ENCODE assay signal across 8 cellular contexts in genomic region chr20:16761305-16761829, GRCh38. TPM values are rescaled to one million over a fixed set of nuclear protein-coding genes. Genes with fewer than 3 reads are reported as not detected.
DNase-seq lines count a peak whose midpoint lies in the region; ATAC-seq and TF ChIP-seq lines count a peak whose summit lies in the region.

No MANE protein-coding gene starts in this region.

- H3K4me1 ChIP-seq in mucosa of descending colon (ENCODE audit: low read depth) = no peaks in the 10 kb centered on the region

- no peaks in the 10 kb centered on the region for H3K36me3 ChIP-seq in mucosa of descending colon (ENCODE audit: low read depth)

- no peaks in the 10 kb centered on the region for H3K4me1 Mint-ChIP-seq in activated CD8-positive, alpha-beta T cell treated with anti-CD3 and anti-CD28 coated beads for 36 hours (ENCODE audit: low read depth)

- H3K27me3 Mint-ChIP-seq in activated CD8-positive, alpha-beta T cell treated with anti-CD3 and anti-CD28 coated beads for 36 hours = peaks cover 8% of the 10 kb centered on the region

- H3K36me3 Mint-ChIP-seq in activated CD8-positive, alpha-beta T cell treated with anti-CD3 and anti-CD28 coated beads for 36 hours (ENCODE audit: low read depth) = no peaks in the 10 kb centered on the region

- peak; percentile 65 for ATAC-seq in GM18517 (IDR thresholded peaks at IDR 0.05; ENCODE audit: unreplicated experiment)
- peak; percentile 67 for ATAC-seq in HG03571 (IDR thresholded peaks at IDR 0.05; ENCODE audit: unreplicated experiment)
- peak; percentile 61 for ATAC-seq in activated CD8-positive, alpha-beta T cell treated with anti-CD3 and anti-CD28 coated beads for 36 hours
- ATAC-seq in mucosa of descending colon = peak; percentile 78

- CTCF ChIA-PET in activated CD8-positive, alpha-beta T cell treated with anti-CD3 and anti-CD28 coated beads for 36 hours (lab: Charles Lee) = interaction anchor here (0.7 to 1.9 kb wide), 15 partner anchors 10 to 1093 kb away, joined by 3 to 10 read pairs (median 4); partner anchors contain the start of gene OTOR

- no peak overlapping the region for H3K4me3 Mint-ChIP-seq in activated CD8-positive, alpha-beta T cell treated with anti-CD3 and anti-CD28 coated beads for 36 hours

- H3K9me3 Mint-ChIP-seq in activated CD8-positive, alpha-beta T cell treated with anti-CD3 and anti-CD28 coated beads for 36 hours = no peaks in the 10 kb centered on the region

- no peak overlapping the region for H3K4me3 ChIP-seq in mucosa of descending colon

- POLR2A ChIA-PET in activated CD8-positive, alpha-beta T cell treated with anti-CD3 and anti-CD28 coated beads for 36 hours (lab: Charles Lee) = no interaction called here

- peak; percentile 45 for DNase-seq in AG09319 (ENCODE audit: extremely low read depth, low read depth)
- peak; percentile 46 for DNase-seq in NCI-H748 treated with DMSO at 0.1 percent for 48 hours (lab: John Stamatoyannopoulos, UW)
- DNase-seq in activated CD8-positive, alpha-beta T cell treated with anti-CD3 and anti-CD28 coated beads for 36 hours = peak; percentile 56
- peak; percentile 76 for DNase-seq in epidermal melanocyte (ENCODE audit: insufficient read length, low spot score)
- DNase-seq in mucosa of descending colon = peak in 1 of 3 donors; percentile 59
- peak; percentile 50 for DNase-seq in stromal cell of bone marrow (ENCODE audit: low read depth)

- intact Hi-C loops in activated CD8-positive, alpha-beta T cell treated with anti-CD3 and anti-CD28 coated beads for 36 hours (cut with micrococcal nuclease) = loop anchor here (5.0 kb wide), 1 partner anchor 244 kb away; no protein-coding TSS in a partner anchor
- intact Hi-C loops in mucosa of descending colon (cut with DNase I, micrococcal nuclease) = no loop called here

- TF ChIP-seq CTCF in AG09319 (IDR thresholded peaks at IDR 0.05; ENCODE audit: low read depth, low read length) (peak; percentile 83), mucosa of descending colon (IDR thresholded peaks at IDR 0.05) (peak; percentile 47)
- peak; percentile 67 for TF ChIP-seq CTCF in activated CD8-positive, alpha-beta T cell treated with anti-CD3 and anti-CD28 coated beads for 36 hours (IDR thresholded peaks at IDR 0.05)

- H3K9me3 ChIP-seq in mucosa of descending colon = no peaks in the 10 kb centered on the region

- no peak overlapping the region for H3K27ac Mint-ChIP-seq in activated CD8-positive, alpha-beta T cell treated with anti-CD3 and anti-CD28 coated beads for 36 hours

RNA-seq across cellular contexts. Expression of gene OTOR, which starts 13.2 kb away (rescaled TPM):
- not detected for total RNA-seq in activated CD8-positive, alpha-beta T cell treated with anti-CD3 and anti-CD28 coated beads for 36 hours
- not detected for total RNA-seq in mucosa of descending colon

RNA-seq across cellular contexts. Expression of gene SNRPB2, which starts 31.5 kb away (rescaled TPM):
- total RNA-seq in activated CD8-positive, alpha-beta T cell treated with anti-CD3 and anti-CD28 coated beads for 36 hours = 100 to 1,000 TPM; 105 to 108 TPM
- 10 to 100 TPM; 25.7 to 42.1 (median 36.2) TPM for total RNA-seq in mucosa of descending colon
